ENCODE assay signal across 1 cellular context in genomic region chr9:69190866-69191672, GRCh38.
TF ChIP-seq lines count a peak whose summit lies in the region.

No MANE protein-coding gene starts in this region.

TF ChIP-seq in GM23338, 12 proteins besides CTCF, POLR2A, EP300 and RAD21:
- no peak for TF ChIP-seq ZNF462 (CRISPR knock-in tag; IDR thresholded peaks at IDR 0.05)
- TF ChIP-seq JUNB (IDR thresholded peaks at IDR 0.05; ENCODE audit: unreplicated experiment) = no peak
- no peak for TF ChIP-seq POLR2AphosphoS5 (IDR thresholded peaks at IDR 0.05; ENCODE audit: low read depth)
- no peak for TF ChIP-seq NANOG (IDR thresholded peaks at IDR 0.05; ENCODE audit: borderline replicate concordance)
- no peak for TF ChIP-seq STAT1 (IDR thresholded peaks at IDR 0.05; ENCODE audit: unreplicated experiment)
- no peak for TF ChIP-seq ZNF331 (CRISPR knock-in tag; IDR thresholded peaks at IDR 0.05; ENCODE audit: low read depth)
- no peak for TF ChIP-seq ETS1 (IDR thresholded peaks at IDR 0.05)
- TF ChIP-seq REST (IDR thresholded peaks at IDR 0.05; ENCODE audit: unreplicated experiment) = no peak
- no peak for TF ChIP-seq ZNF114 (CRISPR knock-in tag; IDR thresholded peaks at IDR 0.05)
- TF ChIP-seq EZH2 (IDR thresholded peaks at IDR 0.05; ENCODE audit: low read depth, unreplicated experiment) = no peak
- TF ChIP-seq EZH2phosphoT487 (IDR thresholded peaks at IDR 0.05; ENCODE audit: unreplicated experiment) = no peak
- TF ChIP-seq CREB1 (CRISPR knock-in tag; IDR thresholded peaks at IDR 0.05; ENCODE audit: low read depth) = no peak
